In the genomic region with DNA sequence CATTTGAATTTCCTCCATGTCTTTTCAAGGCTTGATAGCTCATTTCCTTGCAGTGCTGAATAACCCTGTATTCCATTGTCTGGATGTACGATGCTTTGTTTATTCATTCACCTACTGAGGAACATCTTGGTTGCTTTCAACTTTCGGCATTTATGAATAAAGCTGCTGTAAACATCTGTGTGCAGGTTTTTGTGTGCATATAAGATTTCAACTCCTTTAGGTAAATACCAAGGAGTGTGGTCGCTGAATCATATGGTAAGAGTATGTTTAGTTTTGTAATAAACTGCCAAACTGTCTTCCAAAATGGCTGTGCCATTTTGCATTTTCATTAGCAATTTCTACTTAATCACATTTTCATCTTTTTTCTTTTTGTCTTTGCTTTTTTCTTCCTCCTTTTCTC, we compare ENCODE assay signal across 10 cellular contexts.
"Had no signal": no experiment of that assay in that cellular context is flagged by ENCODE, and none has a peak within 500 bp of the region (broad histone marks: within the 10 kb centered on the region; RNA-seq: fewer than 3 reads in every experiment).

No MANE protein-coding gene starts in this region.

- DNase-seq: GM23248, GOT3, H7, HFFc6, KBM-7 had no signal

- ATAC-seq: HCT116, HepG2 had no signal

- H3K9me3 ChIP-seq: HAP-1 had no signal

- H3K27ac Mint-ChIP-seq: HFFc6, IgD-negative memory B cell had no signal

- H3K9me3 Mint-ChIP-seq: HFFc6 had no signal

- H3K4me3 ChIP-seq: GM23248, HAP-1 had no signal

- H3K4me1 ChIP-seq: HAP-1 had no signal

- H3K9ac ChIP-seq: GM23248 had no signal

- H3K36me3 Mint-ChIP-seq: IgD-negative memory B cell had no signal

- H3K36me3 ChIP-seq: HAP-1 had no signal

- H3K27ac ChIP-seq: GM23248, HL-60 had no signal

- FAIRE-seq: HepG2 had no signal

- H2AFZ ChIP-seq: GM23248 had no signal

- H3K4me3 Mint-ChIP-seq: HFFc6, IgD-negative memory B cell had no signal
